Comparison of ENCODE assay signal across 8 cellular contexts in genomic region chr1:169485427-169486280, GRCh38. TPM values are rescaled to one million over a fixed set of nuclear protein-coding genes. Genes with fewer than 3 reads are reported as not detected.
A peak's percentile ranks its signal among the peaks of the same experiment; 100 is the strongest.
DNase-seq lines count a peak whose midpoint lies in the region; ATAC-seq lines count a peak whose summit lies in the region.

SLC19A2 (minus strand) TSS chr1:169485944; CDS start chr1:169485766, 178 bp downstream.

- in situ Hi-C loops in endometrial microvascular endothelial cells (cut with HindIII; ENCODE audit: inconsistent ontology term, low pct_unique_long_range_greater_than_20kb, low sequenced_read_pairs): no loop called here

- H3K4me3 ChIP-seq in HUES48 (ENCODE audit: low read depth, low read length): peak within 1 kb of the TSS; percentile 83
- H3K4me3 ChIP-seq in NT2/D1 (ENCODE audit: insufficient read length, low read depth): peak within 1 kb of the TSS; percentile 76

- no peaks in the 10 kb centered on the region for H3K36me3 ChIP-seq in HUES48 (ENCODE audit: control insufficient read depth, insufficient read depth, low read length)
- no peaks in the 10 kb centered on the region for H3K36me3 ChIP-seq in NT2/D1 (ENCODE audit: insufficient read depth, insufficient read length, low read length)

- ATAC-seq in GM21390 (IDR thresholded peaks at IDR 0.05; ENCODE audit: unreplicated experiment): peak; percentile 98

- DNase-seq in D341Med (ENCODE audit: low spot score) (peak; percentile 99), NT2/D1 (ENCODE audit: low read depth, low spot score) (peak; percentile 99), mesenteric fat pad (ENCODE audit: low spot score) (peak; percentile 100)
- DNase-seq in activated CD8-positive, alpha-beta memory T cell treated with anti-CD3 and anti-CD28 coated beads, Interleukin-2, amount 50 U/mL, for 24 hours (ENCODE audit: extremely low read depth): peak; percentile 85
- peak; percentile 68 for DNase-seq in stimulated activated CD8-positive, alpha-beta memory T cell treated with anti-CD3 and anti-CD28 coated beads, Interleukin-15, amount 100 ng/mL, for 24 hours (ENCODE audit: low read depth)

- H3K4me1 ChIP-seq in HUES48 (ENCODE audit: control insufficient read depth, insufficient read depth, low read length) (peaks cover 57% of the 10 kb centered on the region), NT2/D1 (ENCODE audit: insufficient read depth, insufficient read length) (no peaks in the 10 kb centered on the region)

- H3K9ac ChIP-seq in HUES48 (ENCODE audit: low read depth, low read length) (peak within 1 kb of the TSS; percentile 82), NT2/D1 (ENCODE audit: insufficient read length, low read depth) (peak within 1 kb of the TSS; percentile 84)

- H3K27me3 ChIP-seq in HUES48 (ENCODE audit: control insufficient read depth, insufficient read depth, low read length) (no peaks in the 10 kb centered on the region), NT2/D1 (ENCODE audit: insufficient read depth, insufficient read length) (peaks cover 15% of the 10 kb centered on the region)

- no peaks in the 10 kb centered on the region for H3K9me3 ChIP-seq in HUES48 (ENCODE audit: control insufficient read depth, insufficient read depth, low read length)
- H3K9me3 ChIP-seq in NT2/D1 (ENCODE audit: insufficient read depth, low read length): peaks cover 12% of the 10 kb centered on the region; the same call in 1 of the 2 replicates

- H3K27ac ChIP-seq in HUES48 (ENCODE audit: low read depth, low read length): peak within 1 kb of the TSS; percentile 94

RNA-seq across cellular contexts. Expression of gene SLC19A2, which starts in this region (rescaled TPM):
- total RNA-seq in endometrial microvascular endothelial cells (ENCODE audit: inconsistent ontology term) (12.7 TPM), mesenteric fat pad (53.9 TPM)

Comparison
In these comparisons a context has a peak if more than half of its experiments do, and no peak if none do; other contexts are left out.
1. Peak in every context shown above with its lines: DNase-seq, ATAC-seq, H3K4me3 ChIP-seq and H3K27ac ChIP-seq.